In genomic region chr2:109510136-109511028, GRCh38 we compare ENCODE assay signal across 1 cellular context.
A peak's percentile ranks its signal among the peaks of the same experiment; 100 is the strongest.
TF ChIP-seq lines count a peak whose summit lies in the region.

No MANE protein-coding gene starts in this region.

TF ChIP-seq in HepG2, 621 proteins besides CTCF, POLR2A, EP300 and RAD21 (continued from another document and continues in another):
- TF ChIP-seq IRF9 (CRISPR knock-in tag; IDR thresholded peaks at IDR 0.05; ENCODE audit: borderline replicate concordance) (peak; percentile 42; the same call in 1 of the 2 replicates), AHR (CRISPR knock-in tag; IDR thresholded peaks at IDR 0.05) (0 out of 2 replicates have a peak, but pooled peaks have one; percentile 22), ZBTB42 (CRISPR knock-in tag; IDR thresholded peaks at IDR 0.05) (no peak), GABPB1 (CRISPR knock-in tag; IDR thresholded peaks at IDR 0.05) (0 out of 2 replicates have a peak, but pooled peaks have one; percentile 27), YY1 (IDR thresholded peaks at IDR 0.05; ENCODE audit: insufficient read depth, insufficient replicate concordance, low read depth, low read length) (peak; percentile 41), SCMH1 (CRISPR knock-in tag; IDR thresholded peaks at IDR 0.05; ENCODE audit: borderline replicate concordance) (no peak), HNRNPL (IDR thresholded peaks at IDR 0.05; ENCODE audit: low read depth, low read length) (peak; percentile 99), ZNF329 (CRISPR knock-in tag; IDR thresholded peaks at IDR 0.05; ENCODE audit: low read depth) (no peak), NFIC (IDR thresholded peaks at IDR 0.05; ENCODE audit: low read length) (no peak), SMC3 (IDR thresholded peaks at IDR 0.05; ENCODE audit: low read length) (peak; percentile 93), IKZF1 (IDR thresholded peaks at IDR 0.05) (no peak), MYC (CRISPR knock-in tag; IDR thresholded peaks at IDR 0.05; ENCODE audit: borderline replicate concordance) (0 out of 2 replicates have a peak, but pooled peaks have one; percentile 17), SALL1 (CRISPR knock-in tag; IDR thresholded peaks at IDR 0.05) (peak; percentile 27; the same call in 1 of the 2 replicates), BCL6 (CRISPR knock-in tag; IDR thresholded peaks at IDR 0.05) (0 out of 2 replicates have a peak, but pooled peaks have one; percentile 19), ZNF563 (CRISPR knock-in tag; IDR thresholded peaks at IDR 0.05) (peak; percentile 20; the same call in 1 of the 2 replicates), ZNF891 (CRISPR knock-in tag; IDR thresholded peaks at IDR 0.05) (peak; percentile 55; the same call in 1 of the 2 replicates), JUNB (CRISPR knock-in tag; IDR thresholded peaks at IDR 0.05; ENCODE audit: borderline replicate concordance) (no peak), TRIM24 (CRISPR knock-in tag; IDR thresholded peaks at IDR 0.05) (0 out of 2 replicates have a peak, but pooled peaks have one; percentile 18), SP4 (CRISPR knock-in tag; IDR thresholded peaks at IDR 0.05) (0 out of 2 replicates have a peak, but pooled peaks have one; percentile 34), E2F1 (CRISPR knock-in tag; IDR thresholded peaks at IDR 0.05) (no peak), ZNF574 (CRISPR knock-in tag; IDR thresholded peaks at IDR 0.05) (peak; percentile 23; the same call in 1 of the 2 replicates), ZNF788 (CRISPR knock-in tag; IDR thresholded peaks at IDR 0.05; ENCODE audit: borderline replicate concordance) (no peak), NFIB (CRISPR knock-in tag; IDR thresholded peaks at IDR 0.05; ENCODE audit: borderline replicate concordance) (0 out of 2 replicates have a peak, but pooled peaks have one; percentile 44)
- TF ChIP-seq, protein P1, sequence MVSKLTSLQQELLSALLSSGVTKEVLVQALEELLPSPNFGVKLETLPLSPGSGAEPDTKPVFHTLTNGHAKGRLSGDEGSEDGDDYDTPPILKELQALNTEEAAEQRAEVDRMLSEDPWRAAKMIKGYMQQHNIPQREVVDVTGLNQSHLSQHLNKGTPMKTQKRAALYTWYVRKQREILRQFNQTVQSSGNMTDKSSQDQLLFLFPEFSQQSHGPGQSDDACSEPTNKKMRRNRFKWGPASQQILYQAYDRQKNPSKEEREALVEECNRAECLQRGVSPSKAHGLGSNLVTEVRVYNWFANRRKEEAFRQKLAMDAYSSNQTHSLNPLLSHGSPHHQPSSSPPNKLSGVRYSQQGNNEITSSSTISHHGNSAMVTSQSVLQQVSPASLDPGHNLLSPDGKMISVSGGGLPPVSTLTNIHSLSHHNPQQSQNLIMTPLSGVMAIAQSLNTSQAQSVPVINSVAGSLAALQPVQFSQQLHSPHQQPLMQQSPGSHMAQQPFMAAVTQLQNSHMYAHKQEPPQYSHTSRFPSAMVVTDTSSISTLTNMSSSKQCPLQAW (CRISPR knock-in tag; IDR thresholded peaks at IDR 0.05), result 0 out of 2 replicates have a peak, but pooled peaks have one; percentile 23
- TF ChIP-seq, protein P2, sequence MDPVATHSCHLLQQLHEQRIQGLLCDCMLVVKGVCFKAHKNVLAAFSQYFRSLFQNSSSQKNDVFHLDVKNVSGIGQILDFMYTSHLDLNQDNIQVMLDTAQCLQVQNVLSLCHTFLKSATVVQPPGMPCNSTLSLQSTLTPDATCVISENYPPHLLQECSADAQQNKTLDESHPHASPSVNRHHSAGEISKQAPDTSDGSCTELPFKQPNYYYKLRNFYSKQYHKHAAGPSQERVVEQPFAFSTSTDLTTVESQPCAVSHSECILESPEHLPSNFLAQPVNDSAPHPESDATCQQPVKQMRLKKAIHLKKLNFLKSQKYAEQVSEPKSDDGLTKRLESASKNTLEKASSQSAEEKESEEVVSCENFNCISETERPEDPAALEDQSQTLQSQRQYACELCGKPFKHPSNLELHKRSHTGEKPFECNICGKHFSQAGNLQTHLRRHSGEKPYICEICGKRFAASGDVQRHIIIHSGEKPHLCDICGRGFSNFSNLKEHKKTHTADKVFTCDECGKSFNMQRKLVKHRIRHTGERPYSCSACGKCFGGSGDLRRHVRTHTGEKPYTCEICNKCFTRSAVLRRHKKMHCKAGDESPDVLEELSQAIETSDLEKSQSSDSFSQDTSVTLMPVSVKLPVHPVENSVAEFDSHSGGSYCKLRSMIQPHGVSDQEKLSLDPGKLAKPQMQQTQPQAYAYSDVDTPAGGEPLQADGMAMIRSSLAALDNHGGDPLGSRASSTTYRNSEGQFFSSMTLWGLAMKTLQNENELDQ (CRISPR knock-in tag; IDR thresholded peaks at IDR 0.05; ENCODE audit: borderline replicate concordance), result peak; percentile 37; the same call in 1 of the 2 replicates
- TF ChIP-seq, protein P3, sequence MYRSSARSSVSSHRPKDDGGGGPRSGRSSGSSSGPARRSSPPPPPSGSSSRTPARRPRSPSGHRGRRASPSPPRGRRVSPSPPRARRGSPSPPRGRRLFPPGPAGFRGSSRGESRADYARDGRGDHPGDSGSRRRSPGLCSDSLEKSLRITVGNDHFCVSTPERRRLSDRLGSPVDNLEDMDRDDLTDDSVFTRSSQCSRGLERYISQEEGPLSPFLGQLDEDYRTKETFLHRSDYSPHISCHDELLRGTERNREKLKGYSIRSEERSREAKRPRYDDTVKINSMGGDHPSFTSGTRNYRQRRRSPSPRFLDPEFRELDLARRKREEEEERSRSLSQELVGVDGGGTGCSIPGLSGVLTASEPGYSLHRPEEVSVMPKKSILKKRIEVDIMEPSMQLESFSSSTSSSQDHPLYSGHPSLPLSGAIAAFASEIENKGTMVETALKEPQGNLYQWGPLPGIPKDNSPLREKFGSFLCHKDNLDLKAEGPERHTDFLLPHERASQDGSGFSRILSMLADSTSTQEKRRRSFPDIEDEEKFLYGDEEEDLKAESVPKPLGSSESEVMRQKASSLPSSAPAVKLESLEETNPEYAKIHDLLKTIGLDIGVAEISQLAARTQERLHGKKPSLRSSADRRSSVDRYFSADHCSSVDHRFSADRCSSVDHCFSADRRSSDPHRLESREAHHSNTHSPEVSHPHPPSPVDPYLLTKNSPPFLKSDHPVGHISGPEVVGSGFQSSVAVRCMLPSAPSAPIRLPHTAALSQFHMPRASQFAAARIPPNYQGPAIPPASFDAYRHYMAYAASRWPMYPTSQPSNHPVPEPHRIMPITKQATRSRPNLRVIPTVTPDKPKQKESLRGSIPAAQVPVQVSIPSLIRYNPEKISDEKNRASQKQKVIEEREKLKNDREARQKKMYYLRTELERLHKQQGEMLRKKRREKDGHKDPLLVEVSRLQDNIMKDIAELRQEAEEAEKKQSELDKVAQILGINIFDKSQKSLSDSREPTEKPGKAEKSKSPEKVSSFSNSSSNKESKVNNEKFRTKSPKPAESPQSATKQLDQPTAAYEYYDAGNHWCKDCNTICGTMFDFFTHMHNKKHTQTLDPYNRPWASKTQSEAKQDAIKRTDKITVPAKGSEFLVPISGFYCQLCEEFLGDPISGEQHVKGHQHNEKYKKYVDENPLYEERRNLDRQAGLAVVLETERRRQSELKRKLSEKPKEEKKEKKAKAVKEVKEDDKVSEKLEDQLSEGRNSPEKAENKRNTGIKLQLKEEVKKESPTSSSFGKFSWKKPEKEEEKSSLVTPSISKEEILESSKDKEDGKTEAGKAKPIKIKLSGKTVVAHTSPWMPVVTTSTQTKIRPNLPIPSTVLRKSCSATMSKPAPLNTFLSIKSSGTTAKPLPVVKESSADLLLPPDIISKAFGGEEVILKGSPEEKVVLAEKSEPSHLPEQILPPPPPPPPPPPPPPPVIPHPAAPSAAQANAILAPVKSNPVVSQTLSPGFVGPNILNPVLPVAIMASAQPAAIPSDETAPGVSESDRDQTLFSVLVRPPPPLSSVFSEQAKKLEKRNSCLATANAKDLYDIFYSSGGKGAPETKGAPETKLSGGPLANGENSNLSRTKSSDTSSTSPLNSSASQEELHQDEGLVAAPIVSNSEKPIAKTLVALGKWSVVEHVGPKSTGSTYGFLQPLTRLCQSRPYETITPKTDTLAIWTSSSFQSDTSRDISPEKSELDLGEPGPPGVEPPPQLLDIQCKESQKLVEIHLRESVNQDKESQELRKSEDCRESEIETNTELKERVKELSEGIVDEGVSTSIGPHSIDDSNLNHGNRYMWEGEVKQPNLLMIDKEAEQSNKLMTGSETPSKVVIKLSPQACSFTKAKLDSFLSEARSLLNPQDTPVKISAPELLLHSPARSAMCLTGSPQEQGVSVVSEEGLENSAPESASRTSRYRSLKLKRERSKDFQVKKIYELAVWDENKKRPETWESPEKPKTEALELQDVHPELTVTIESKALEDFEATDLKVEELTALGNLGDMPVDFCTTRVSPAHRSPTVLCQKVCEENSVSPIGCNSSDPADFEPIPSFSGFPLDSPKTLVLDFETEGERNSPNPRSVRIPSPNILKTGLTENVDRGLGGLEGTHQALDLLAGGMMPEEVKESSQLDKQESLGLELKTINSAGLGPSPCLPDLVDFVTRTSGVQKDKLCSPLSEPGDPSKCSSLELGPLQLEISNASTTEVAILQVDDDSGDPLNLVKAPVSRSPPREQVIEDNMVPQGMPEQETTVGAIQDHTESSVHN (CRISPR knock-in tag; IDR thresholded peaks at IDR 0.05), result 0 out of 2 replicates have a peak, but pooled peaks have one; percentile 34
- TF ChIP-seq, protein P4, sequence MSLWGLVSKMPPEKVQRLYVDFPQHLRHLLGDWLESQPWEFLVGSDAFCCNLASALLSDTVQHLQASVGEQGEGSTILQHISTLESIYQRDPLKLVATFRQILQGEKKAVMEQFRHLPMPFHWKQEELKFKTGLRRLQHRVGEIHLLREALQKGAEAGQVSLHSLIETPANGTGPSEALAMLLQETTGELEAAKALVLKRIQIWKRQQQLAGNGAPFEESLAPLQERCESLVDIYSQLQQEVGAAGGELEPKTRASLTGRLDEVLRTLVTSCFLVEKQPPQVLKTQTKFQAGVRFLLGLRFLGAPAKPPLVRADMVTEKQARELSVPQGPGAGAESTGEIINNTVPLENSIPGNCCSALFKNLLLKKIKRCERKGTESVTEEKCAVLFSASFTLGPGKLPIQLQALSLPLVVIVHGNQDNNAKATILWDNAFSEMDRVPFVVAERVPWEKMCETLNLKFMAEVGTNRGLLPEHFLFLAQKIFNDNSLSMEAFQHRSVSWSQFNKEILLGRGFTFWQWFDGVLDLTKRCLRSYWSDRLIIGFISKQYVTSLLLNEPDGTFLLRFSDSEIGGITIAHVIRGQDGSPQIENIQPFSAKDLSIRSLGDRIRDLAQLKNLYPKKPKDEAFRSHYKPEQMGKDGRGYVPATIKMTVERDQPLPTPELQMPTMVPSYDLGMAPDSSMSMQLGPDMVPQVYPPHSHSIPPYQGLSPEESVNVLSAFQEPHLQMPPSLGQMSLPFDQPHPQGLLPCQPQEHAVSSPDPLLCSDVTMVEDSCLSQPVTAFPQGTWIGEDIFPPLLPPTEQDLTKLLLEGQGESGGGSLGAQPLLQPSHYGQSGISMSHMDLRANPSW (CRISPR knock-in tag; IDR thresholded peaks at IDR 0.05; ENCODE audit: borderline replicate concordance), result no peak
- TF ChIP-seq, protein P5, sequence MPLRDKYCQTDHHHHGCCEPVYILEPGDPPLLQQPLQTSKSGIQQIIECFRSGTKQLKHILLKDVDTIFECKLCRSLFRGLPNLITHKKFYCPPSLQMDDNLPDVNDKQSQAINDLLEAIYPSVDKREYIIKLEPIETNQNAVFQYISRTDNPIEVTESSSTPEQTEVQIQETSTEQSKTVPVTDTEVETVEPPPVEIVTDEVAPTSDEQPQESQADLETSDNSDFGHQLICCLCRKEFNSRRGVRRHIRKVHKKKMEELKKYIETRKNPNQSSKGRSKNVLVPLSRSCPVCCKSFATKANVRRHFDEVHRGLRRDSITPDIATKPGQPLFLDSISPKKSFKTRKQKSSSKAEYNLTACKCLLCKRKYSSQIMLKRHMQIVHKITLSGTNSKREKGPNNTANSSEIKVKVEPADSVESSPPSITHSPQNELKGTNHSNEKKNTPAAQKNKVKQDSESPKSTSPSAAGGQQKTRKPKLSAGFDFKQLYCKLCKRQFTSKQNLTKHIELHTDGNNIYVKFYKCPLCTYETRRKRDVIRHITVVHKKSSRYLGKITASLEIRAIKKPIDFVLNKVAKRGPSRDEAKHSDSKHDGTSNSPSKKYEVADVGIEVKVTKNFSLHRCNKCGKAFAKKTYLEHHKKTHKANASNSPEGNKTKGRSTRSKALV (CRISPR knock-in tag; IDR thresholded peaks at IDR 0.05), result peak; percentile 81; the same call in 1 of the 2 replicates
